In genomic region chr12:56634242-56634836, GRCh38 we compare ENCODE assay signal across 1 cellular context.
TF ChIP-seq lines count a peak whose summit lies in the region.

No MANE protein-coding gene starts in this region.

TF ChIP-seq in IMR-90, 13 proteins besides CTCF, POLR2A, EP300 and RAD21 (continued from another document):
- TF ChIP-seq MAZ (IDR thresholded peaks at IDR 0.05; ENCODE audit: borderline replicate concordance, low read depth, low read length) (no peak), NFE2L2 (IDR thresholded peaks at IDR 0.05; ENCODE audit: low read depth, low read length) (no peak), USF2 (IDR thresholded peaks at IDR 0.05; ENCODE audit: low read depth, low read length) (no peak), SMC3 (IDR thresholded peaks at IDR 0.05; ENCODE audit: low read depth, low read length) (no peak)
